In genomic region chr6:70562401-70562800, GRCh38 we compare ENCODE assay signal across 6 cellular contexts. TPM values are rescaled to one million over a fixed set of nuclear protein-coding genes. Genes with fewer than 3 reads are reported as not detected.
DNase-seq lines count a peak whose midpoint lies in the region; ATAC-seq, FAIRE-seq and TF ChIP-seq lines count a peak whose summit lies in the region.
"Not testable (repeated sequence)": the region's sequence is repeated elsewhere in the genome, so short reads cannot be mapped to it uniquely, and the experiment has no call there.

No MANE protein-coding gene starts in this region.

- not testable (repeated sequence) for H3K27ac Mint-ChIP-seq in WTC11; activated CD4-positive, alpha-beta T cell treated with anti-CD3 and anti-CD28 coated beads, Interleukin-2, amount 10 ng/mL, durations not matched to agents 24 days and 14 days

- not testable (repeated sequence) for H2AFZ ChIP-seq in K562 (ENCODE audit: low read depth, low read length); HepG2 (ENCODE audit: low read length)

- 20% methylated on average over 2 of the region's 2 CpGs for WGBS in K562 (ENCODE audit: insufficient coverage, low coverage, missing lambda C conversion rate)
- 82% methylated on average over 2 of the region's 2 CpGs for WGBS in HepG2 (ENCODE audit: low lambda C conversion rate)

- not testable (repeated sequence) for H3K9ac ChIP-seq in K562 (ENCODE audit: insufficient read depth in 1 of 2, low read depth in 2 of 2, low read length in 2 of 2); HepG2 (ENCODE audit: insufficient read depth, low read depth, low read length); subcutaneous abdominal adipose tissue (ENCODE audit: low read length in 5 of 5)

- intact Hi-C loops in activated CD4-positive, alpha-beta T cell treated with anti-CD3 and anti-CD28 coated beads, Interleukin-2, amount 10 ng/mL, durations not matched to agents 24 days and 14 days (cut with micrococcal nuclease); HepG2 (cut with micrococcal nuclease; ENCODE audit: unreplicated experiment): not testable (repeated sequence)
- intact Hi-C loops in K562 (cut with micrococcal nuclease), result loop anchor here (10.0 kb wide), 1 partner anchor 168 kb away; no protein-coding TSS in a partner anchor

- not testable (repeated sequence) for TF ChIP-seq RAD21 in K562 (CRISPR knock-in tag; conservative IDR thresholded peaks at IDR 0.05 in 1 of 2, IDR thresholded peaks at IDR 0.05 in 1 of 2); HepG2 (CRISPR knock-in tag; IDR thresholded peaks at IDR 0.05)

- not testable (repeated sequence) for FAIRE-seq in K562 (lab: Jason Lieb, UNC); HepG2 (lab: Jason Lieb, UNC)

- not testable (repeated sequence) for H3K9me3 ChIP-seq in HEK293 (ENCODE audit: control insufficient read depth, insufficient read depth, low read depth, low read length); K562 (replicated peaks; ENCODE audit: control insufficient read depth, insufficient read depth, low read depth, low read length); HepG2 (ENCODE audit: low read length); subcutaneous abdominal adipose tissue (ENCODE audit: control insufficient read depth in 5 of 5, low read length in 5 of 5)

- CTCF ChIA-PET in HEK293 (lab: Yijun Ruan, JAX); WTC11 (lab: Charles Lee); K562 (lab: Yijun Ruan, JAX; ENCODE audit: low intra/inter-chr PET ratio); HepG2 (lab: Yijun Ruan, JAX; ENCODE audit: low intra/inter-chr PET ratio, low total read pairs): not testable (repeated sequence)

- not testable (repeated sequence) for H3K9me3 Mint-ChIP-seq in WTC11; activated CD4-positive, alpha-beta T cell treated with anti-CD3 and anti-CD28 coated beads, Interleukin-2, amount 10 ng/mL, durations not matched to agents 24 days and 14 days

- not testable (repeated sequence) for H3K79me2 ChIP-seq in K562 (ENCODE audit: control insufficient read depth, insufficient read depth, low read length); HepG2 (ENCODE audit: insufficient read depth, low read length)

- ATAC-seq in WTC11, K562, HepG2: not testable (repeated sequence)

- H3K4me1 ChIP-seq in HEK293 (ENCODE audit: control insufficient read depth, insufficient read depth, low read length), result not testable (repeated sequence)
- H3K4me1 ChIP-seq in K562 (replicated peaks in 1 of 2; ENCODE audit: control insufficient read depth in 2 of 2, insufficient read depth in 2 of 2, low read length in 2 of 2), result peaks cover 7 to 15% of the 10 kb centered on the region in 2 experiments; a peak in 3 of 5 replicates
- H3K4me1 ChIP-seq in HepG2 (ENCODE audit: insufficient read depth, low read length), result peaks cover 31% of the 10 kb centered on the region
- peaks cover 0 to 41% (median 31%) of the 10 kb centered on the region in 5 donors for H3K4me1 ChIP-seq in subcutaneous abdominal adipose tissue (ENCODE audit: control insufficient read depth in 5 of 5, insufficient read depth in 5 of 5, low read length in 5 of 5)

- TF ChIP-seq EP300 in K562 (IDR thresholded peaks at IDR 0.05; ENCODE audit: low read length); HepG2 (IDR thresholded peaks at IDR 0.05; ENCODE audit: low read depth in 2 of 2, low read length in 2 of 2); HepG2 (CRISPR knock-in tag; IDR thresholded peaks at IDR 0.05; ENCODE audit: borderline replicate concordance): not testable (repeated sequence)

- H3K27me3 ChIP-seq in K562 (ENCODE audit: control insufficient read depth in 2 of 2, insufficient read depth in 2 of 2, low read length in 2 of 2); HepG2 (ENCODE audit: control insufficient read depth in 1 of 2, insufficient read depth in 2 of 2, low read length in 2 of 2); subcutaneous abdominal adipose tissue (ENCODE audit: control insufficient read depth in 5 of 5, insufficient read depth in 4 of 5, low read length in 5 of 5): not testable (repeated sequence)

- not testable (repeated sequence) for DNase-seq in WTC11 (ENCODE audit: low spot score); K562 (ENCODE audit: extremely low read depth in 1 of 4, low spot score in 3 of 4); HepG2 (ENCODE audit: low spot score)
- peak; percentile 27 for DNase-seq in activated CD4-positive, alpha-beta T cell treated with anti-CD3 and anti-CD28 coated beads, Interleukin-2, amount 10 ng/mL, durations not matched to agents 24 days and 14 days

- not testable (repeated sequence) for H3K27ac ChIP-seq in HEK293 (ENCODE audit: extremely low read depth, low read depth, low read length); K562 (ENCODE audit: extremely low read depth, low read depth, low read length); HepG2 (ENCODE audit: extremely low read length, insufficient read depth, low read length)
- H3K27ac ChIP-seq in subcutaneous abdominal adipose tissue (ENCODE audit: low read depth, low read length), result peak overlapping the region; percentile 31

- BruUV-seq in K562 (replicated peaks; lab: Mats Ljungman, UMichigan); HepG2 (replicated peaks; lab: Mats Ljungman, UMichigan): not testable (repeated sequence)

- in situ Hi-C loops in K562 (cut with MboI); HepG2 (cut with HindIII; ENCODE audit: extremely low pct_ligation_motif_present, low pct_unique_long_range_greater_than_20kb): not testable (repeated sequence)

- not testable (repeated sequence) for H3K36me3 Mint-ChIP-seq in WTC11; activated CD4-positive, alpha-beta T cell treated with anti-CD3 and anti-CD28 coated beads, Interleukin-2, amount 10 ng/mL, durations not matched to agents 24 days and 14 days (ENCODE audit: low read depth)

- not testable (repeated sequence) for H3K4me2 ChIP-seq in K562 (ENCODE audit: insufficient read depth, low read length); HepG2 (ENCODE audit: low read depth, low read length)

- H3K9me1 ChIP-seq in K562 (ENCODE audit: control insufficient read depth, insufficient read depth, low read length), result not testable (repeated sequence)

- H3K36me3 ChIP-seq in HEK293 (ENCODE audit: control insufficient read depth in 2 of 2, insufficient read depth in 1 of 2, low read length in 2 of 2); K562 (ENCODE audit: control insufficient read depth, insufficient read depth, low read length); HepG2 (replicated peaks in 1 of 2; ENCODE audit: control insufficient read depth in 1 of 2, insufficient read depth in 2 of 2, low read length in 2 of 2); subcutaneous abdominal adipose tissue (ENCODE audit: control insufficient read depth in 5 of 5, insufficient read depth in 5 of 5, low read length in 5 of 5): not testable (repeated sequence)

- TF ChIP-seq POLR2A in K562 (conservative IDR thresholded peaks at IDR 0.05); HepG2 (IDR thresholded peaks at IDR 0.05; ENCODE audit: insufficient read depth in 1 of 2, low read depth in 2 of 2, low read length in 2 of 2): not testable (repeated sequence)

- H4K20me1 ChIP-seq in K562 (replicated peaks; ENCODE audit: control insufficient read depth, insufficient read depth, low read length); HepG2 (ENCODE audit: insufficient read depth, low read length): not testable (repeated sequence)

- H3K27me3 Mint-ChIP-seq in WTC11 (ENCODE audit: low read depth), result peaks cover 11% of the 10 kb centered on the region; the same call in 1 of the 2 replicates
- not testable (repeated sequence) for H3K27me3 Mint-ChIP-seq in activated CD4-positive, alpha-beta T cell treated with anti-CD3 and anti-CD28 coated beads, Interleukin-2, amount 10 ng/mL, durations not matched to agents 24 days and 14 days

- not testable (repeated sequence) for TF ChIP-seq CTCF in HEK293 (tag by site-specific recombination; IDR thresholded peaks at IDR 0.05); WTC11 (IDR thresholded peaks at IDR 0.05); K562 (IDR thresholded peaks at IDR 0.05 in 2 of 3, conservative IDR thresholded peaks at IDR 0.05 in 1 of 3; ENCODE audit: insufficient read depth in 2 of 3, low read depth in 1 of 3, low read length in 3 of 3); HepG2 (CRISPR knock-in tag; IDR thresholded peaks at IDR 0.05)

- not testable (repeated sequence) for H3K4me3 Mint-ChIP-seq in WTC11; activated CD4-positive, alpha-beta T cell treated with anti-CD3 and anti-CD28 coated beads, Interleukin-2, amount 10 ng/mL, durations not matched to agents 24 days and 14 days

- POLR2A ChIA-PET in HEK293 (lab: Yijun Ruan, JAX); WTC11 (lab: Charles Lee); HepG2 (lab: Yijun Ruan, JAX): not testable (repeated sequence)
- POLR2A ChIA-PET in K562 (lab: Yijun Ruan, JAX), result interaction anchor here (0.7 kb wide), 1 partner anchor 355 kb away, joined by 3 read pairs; no protein-coding TSS in a partner anchor

- peaks cover 20% of the 10 kb centered on the region for H3K4me1 Mint-ChIP-seq in WTC11
- H3K4me1 Mint-ChIP-seq in activated CD4-positive, alpha-beta T cell treated with anti-CD3 and anti-CD28 coated beads, Interleukin-2, amount 10 ng/mL, durations not matched to agents 24 days and 14 days, result peaks cover 18% of the 10 kb centered on the region

- not testable (repeated sequence) for H3K4me3 ChIP-seq in HEK293 (ENCODE audit: low read depth, low read length); K562; HepG2 (replicated peaks in 1 of 3; ENCODE audit: insufficient read depth in 1 of 3, low read depth in 2 of 3, low read length in 3 of 3); subcutaneous abdominal adipose tissue (ENCODE audit: low read depth in 1 of 5, low read length in 5 of 5)

RNA-seq across cellular contexts. Expression of gene SDHAF4, which starts 4.3 kb away (rescaled TPM):
- total RNA-seq in WTC11 (2021) (20.0 to 23.1 TPM (median 20.1 TPM) in 3 replicates), K562 (2014; rRNA removed) (3.5 and 6.5 TPM in 2 replicates), K562 (2014; rRNA removed; fragmentation: Illumina TruSeq; extraction: Trizol) (7.5 and 9.2 TPM in 2 replicates), K562 (2015; rRNA removed; fragmentation: Illumina TruSeq; extraction: Trizol) (7.6 and 8.0 TPM in 2 replicates), K562 (2021) (6.2 and 6.5 TPM in 2 replicates), HepG2 (2016; rRNA removed; fragmentation: Illumina TruSeq; extraction: Trizol) (7.1 and 7.5 TPM in 2 replicates)
- 9.5 and 14.3 TPM in 2 replicates for total RNA-seq in activated CD4-positive, alpha-beta T cell treated with anti-CD3 and anti-CD28 coated beads, Interleukin-2, amount 10 ng/mL, durations not matched to agents 24 days and 14 days
- total RNA-seq in K562 (2011; cell fraction: chromatin; rRNA removed; ENCODE audit: low replicate concordance), result 14.5 and 38.4 TPM in 2 replicates
- total RNA-seq in K562 (2011; cell fraction: nucleolus; rRNA removed), result 9.9 and 14.7 TPM in 2 replicates
- total RNA-seq in K562 (2011; cell fraction: nucleoplasm; rRNA removed), result 20.9 and 38.2 TPM in 2 replicates
- polyA plus RNA-seq in K562 (2011; rRNA removed) (12.0 and 15.2 TPM in 2 replicates), K562 (2014; fragmentation: Illumina TruSeq; extraction: Trizol) (4.6 and 6.1 TPM in 2 replicates), K562 (2014; fragmentation: Nextera tagmentation; extraction: Ambion mirVana) (1 to 10 TPM; 4.9 to 5.1 TPM), K562 (2014; rRNA removed) (10.4 and 14.3 TPM in 2 replicates), HepG2 (2011; rRNA removed) (9.5 and 10.8 TPM in 2 replicates)
- polyA plus RNA-seq in K562 (2011; cell fraction: cytosol; rRNA removed), result 2.9 and 6.9 TPM in 2 replicates
- 6.2 and 9.3 TPM in 2 replicates for polyA plus RNA-seq in K562 (2011; cell fraction: nucleus; rRNA removed)
- 9.0 and 13.4 TPM in 2 replicates for polyA plus RNA-seq in K562 (2012)
- 2.5 and 2.8 TPM in 2 replicates for polyA minus RNA-seq in K562 (2011; rRNA and poly(A)+ RNA removed)
- 2.2 and 5.5 TPM in 2 replicates for polyA minus RNA-seq in K562 (2011; cell fraction: cytosol; rRNA and poly(A)+ RNA removed)
- polyA minus RNA-seq in K562 (2011; cell fraction: nucleus; rRNA and poly(A)+ RNA removed), result 6.5 and 12.3 TPM in 2 replicates
- total RNA-seq in HepG2 (2016; cell fraction: cytosol; rRNA removed; fragmentation: Illumina TruSeq; extraction: Trizol; ENCODE audit: low read depth), result 3.3 and 3.6 TPM in 2 replicates
- total RNA-seq in HepG2 (2016; cell fraction: insoluble cytoplasmic fraction; rRNA removed; fragmentation: Illumina TruSeq; extraction: Trizol), result 6.9 and 7.8 TPM in 2 replicates
- total RNA-seq in HepG2 (2016; cell fraction: membrane; rRNA removed; fragmentation: Illumina TruSeq; extraction: Trizol), result 6.3 and 6.6 TPM in 2 replicates
- 6.1 and 6.3 TPM in 2 replicates for total RNA-seq in HepG2 (2016; cell fraction: nucleus; rRNA removed; fragmentation: Illumina TruSeq; extraction: Trizol)
- polyA plus RNA-seq in HepG2 (2011; cell fraction: cytosol; rRNA removed), result 5.0 and 5.6 TPM in 2 replicates
- 3.1 and 3.5 TPM in 2 replicates for polyA plus RNA-seq in HepG2 (2011; cell fraction: nucleus; rRNA removed)
- polyA plus RNA-seq in HepG2 (2012), result 8.4 and 14.7 TPM in 2 replicates
- polyA plus RNA-seq in HepG2 (2016; cell fraction: cytosol; fragmentation: Illumina TruSeq; extraction: Trizol; ENCODE audit: low read depth), result 1.7 and 3.2 TPM in 2 replicates
- polyA plus RNA-seq in HepG2 (2016; cell fraction: insoluble cytoplasmic fraction; fragmentation: Illumina TruSeq; extraction: Trizol; ENCODE audit: low read depth), result 7.0 and 8.4 TPM in 2 replicates
- 4.1 TPM in 2 replicates for polyA plus RNA-seq in HepG2 (2016; cell fraction: membrane; fragmentation: Illumina TruSeq; extraction: Trizol; ENCODE audit: low read depth)
- 6.6 and 9.4 TPM in 2 replicates for polyA plus RNA-seq in HepG2 (2016; cell fraction: nucleus; fragmentation: Illumina TruSeq; extraction: Trizol; ENCODE audit: insufficient read depth, low read depth)
- 1.0 and 1.9 TPM in 2 replicates for polyA minus RNA-seq in HepG2 (2011; rRNA and poly(A)+ RNA removed; ENCODE audit: low replicate concordance)
- polyA minus RNA-seq in HepG2 (2011; cell fraction: cytosol; rRNA and poly(A)+ RNA removed), result 4.4 and 4.7 TPM in 2 replicates
- 7.7 and 19.6 TPM in 2 replicates for polyA minus RNA-seq in HepG2 (2011; cell fraction: nucleus; rRNA and poly(A)+ RNA removed)
